Comparison of ENCODE assay signal across 29 cellular contexts in genomic region chr1:156877433-156877832, GRCh38. TPM values are rescaled to one million over a fixed set of nuclear protein-coding genes. Genes with fewer than 3 reads are reported as not detected.
"Had no signal": no experiment of that assay in that cellular context is flagged by ENCODE, and none has a peak within 500 bp of the region (broad histone marks: within the 10 kb centered on the region; RNA-seq: fewer than 3 reads in every experiment).

No MANE protein-coding gene starts in this region.

- H3K4me1 ChIP-seq: adrenal gland, body of pancreas, esophagus muscularis mucosa, foreskin keratinocyte, gastrocnemius medialis, heart right ventricle had no signal

- H3K9me3 ChIP-seq: adrenal gland, body of pancreas, esophagus muscularis mucosa, gastrocnemius medialis, heart right ventricle had no signal

- H3K4me3 ChIP-seq: adrenal gland, body of pancreas, esophagus muscularis mucosa, gastrocnemius medialis, heart right ventricle had no signal

- ATAC-seq: activated CD8-positive, alpha-beta T cell treated with anti-CD3 and anti-CD28 coated beads for 36 hours; activated naive CD8-positive, alpha-beta T cell treated with anti-CD3 and anti-CD28 coated beads, Interleukin-2, amount 50 U/mL, for 24 hours; activated T-cell treated with anti-CD3 and anti-CD28 coated beads, Interleukin-2, amount 50 U/mL, for 4 hours; activated T-helper 17 cell treated with anti-CD3 and anti-CD28 coated beads, Interleukin-2, amount 50 U/mL, for 72 hours; body of pancreas; effector memory CD8-positive, alpha-beta T cell; foreskin keratinocyte; gastrocnemius medialis; heart right ventricle; WTC11 had no signal

- H3K36me3 ChIP-seq: adrenal gland, esophagus muscularis mucosa, gastrocnemius medialis, heart right ventricle had no signal

- FAIRE-seq: colon had no signal

- H3K27me3 ChIP-seq: adrenal gland, body of pancreas had no signal

- H3K27ac ChIP-seq: adrenal gland, body of pancreas, esophagus muscularis mucosa, foreskin keratinocyte, gastrocnemius medialis, heart right ventricle had no signal

- DNase-seq: activated CD4-positive, alpha-beta T cell treated with anti-CD3 and anti-CD28 coated beads for 48 hours; activated CD4-positive, alpha-beta T cell treated with anti-CD3 and anti-CD28 coated beads, Interleukin-2, amount 50 U/mL, for 1 hour; activated CD4-positive, alpha-beta T cell treated with anti-CD3 and anti-CD28 coated beads, Interleukin-2, amount 50 U/mL, for 48 hours; activated CD8-positive, alpha-beta memory T cell treated with anti-CD3 and anti-CD28 coated beads for 24 hours; activated CD8-positive, alpha-beta T cell treated with anti-CD3 and anti-CD28 coated beads for 36 hours; activated effector memory CD4-positive, alpha-beta T cell treated with Interleukin-2 at 50 U/mL for 16 hours; activated naive CD4-positive, alpha-beta T cell treated with anti-CD3 and anti-CD28 coated beads for 36 hours; activated naive CD8-positive, alpha-beta T cell treated with anti-CD3 and anti-CD28 coated beads for 36 hours; activated naive CD8-positive, alpha-beta T cell treated with anti-CD3 and anti-CD28 coated beads, Interleukin-2, amount 50 U/mL, for 24 hours; activated T-cell treated with anti-CD3 and anti-CD28 coated beads, Interleukin-2, amount 50 U/mL, for 4 hours; adrenal gland; amygdala; aorta; body of pancreas; caudate nucleus; cortex of kidney; dermis blood vessel endothelial cell; effector CD4-positive, alpha-beta T cell; effector memory CD8-positive, alpha-beta T cell; foreskin keratinocyte; gastrocnemius medialis; heart right ventricle; T-helper 2 cell had no signal

RNA-seq across cellular contexts. Expression of gene PEAR1, which starts 16.1 kb away (rescaled TPM):
- total RNA-seq: activated naive CD4-positive, alpha-beta T cell treated with anti-CD3 and anti-CD28 coated beads for 36 hours; activated naive CD8-positive, alpha-beta T cell treated with anti-CD3 and anti-CD28 coated beads for 36 hours; activated T-helper 17 cell treated with anti-CD3 and anti-CD28 coated beads, Interleukin-2, amount 50 U/mL, for 72 hours had no signal

RNA-seq across cellular contexts. Expression of gene NTRK1, which starts 16.8 kb away (rescaled TPM):
- total RNA-seq: chondrocyte, dermis blood vessel endothelial cell, foreskin keratinocyte had no signal

RNA-seq across cellular contexts. Expression of gene INSRR, which starts 18.5 kb away (rescaled TPM):
- total RNA-seq: activated naive CD4-positive, alpha-beta T cell treated with anti-CD3 and anti-CD28 coated beads for 36 hours; chondrocyte; dermis blood vessel endothelial cell; esophagus muscularis mucosa; foreskin keratinocyte; gastrocnemius medialis had no signal
- polyA plus RNA-seq: aorta, foreskin keratinocyte had no signal

RNA-seq across cellular contexts. Expression of gene LRRC71, which starts 43.0 kb away (rescaled TPM):
- total RNA-seq: activated CD8-positive, alpha-beta T cell treated with anti-CD3 and anti-CD28 coated beads for 36 hours; activated naive CD4-positive, alpha-beta T cell treated with anti-CD3 and anti-CD28 coated beads for 36 hours; activated naive CD8-positive, alpha-beta T cell treated with anti-CD3 and anti-CD28 coated beads for 36 hours; activated T-cell treated with anti-CD3 and anti-CD28 coated beads, Interleukin-2, amount 50 U/mL, for 4 hours; activated T-helper 17 cell treated with anti-CD3 and anti-CD28 coated beads, Interleukin-2, amount 50 U/mL, for 72 hours; body of pancreas; chondrocyte; esophagus muscularis mucosa; foreskin keratinocyte; gastrocnemius medialis; T-helper 1 cell treated with Interleukin-12 subunit alpha and Interleukin-12 subunit beta and Interleukin-4 antibody, amounts not matched to agents 30 ng/mL and 1 ng/mL, for 36 hours had no signal
- polyA plus RNA-seq: foreskin keratinocyte had no signal
